13 cellular contexts compared by ENCODE assay signal in the genomic region with DNA sequence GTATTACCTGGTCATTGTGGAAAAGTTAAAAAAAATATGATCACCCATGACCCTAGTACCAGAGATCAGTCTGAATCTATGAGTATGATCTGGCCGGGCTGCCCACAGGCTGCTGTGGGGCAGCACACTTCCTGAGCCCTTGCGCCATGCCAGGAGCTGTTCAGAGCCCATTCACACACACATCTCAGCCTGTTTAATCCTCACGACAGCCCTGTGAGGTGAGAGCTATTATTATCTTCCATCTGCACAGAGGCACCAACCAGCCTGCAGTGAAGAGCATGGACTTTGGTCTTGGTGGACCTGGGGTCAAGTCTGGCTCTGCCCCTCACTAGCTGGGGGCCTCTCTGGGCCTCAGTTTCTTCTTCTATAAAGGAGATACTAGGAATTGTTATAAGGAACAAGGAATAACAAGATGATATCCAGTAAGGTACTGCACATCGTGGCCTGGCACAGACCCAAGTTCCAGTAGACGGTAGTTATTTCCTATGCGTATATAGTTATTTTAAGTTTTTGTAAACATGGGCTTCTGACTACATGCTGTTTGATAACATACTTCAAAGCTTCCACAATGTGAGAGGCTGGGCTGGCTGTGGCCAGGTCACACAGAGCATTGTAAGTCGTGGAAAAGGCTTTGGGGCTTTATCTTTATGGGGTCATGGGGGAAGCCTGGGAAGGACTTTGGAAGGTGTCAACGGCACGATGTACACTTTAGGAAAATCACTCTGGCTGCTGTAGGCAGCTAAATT. TPM values are rescaled to one million over a fixed set of nuclear protein-coding genes. Genes with fewer than 3 reads are reported as not detected.
DNase-seq lines count a peak whose midpoint lies in the region; ATAC-seq, FAIRE-seq and TF ChIP-seq lines count a peak whose summit lies in the region.
"Had no signal": no experiment of that assay in that cellular context is flagged by ENCODE, and none has a peak within 500 bp of the region (broad histone marks: within the 10 kb centered on the region; RNA-seq: fewer than 3 reads in every experiment).

No MANE protein-coding gene starts in this region.

- H3K27me3 ChIP-seq in H1 (replicated peaks in 1 of 4; ENCODE audit: control insufficient read depth in 3 of 4, extremely low read depth in 1 of 4, insufficient read depth in 3 of 4, low read length in 3 of 4) = peaks cover 13 to 21% (median 15%) of the 10 kb centered on the region in 4 experiments
- peaks cover 4 to 19% (median 16%) of the 10 kb centered on the region in 3 donors for H3K27me3 ChIP-seq in skeletal muscle tissue (ENCODE audit: control insufficient read depth in 3 of 3, insufficient read depth in 3 of 3, low read length in 3 of 3)

- no peak overlapping the region for H3K23ac ChIP-seq in H1 (ENCODE audit: insufficient read length)

- H3K18ac ChIP-seq in H1 (ENCODE audit: extremely low read depth, low read length) = no peak overlapping the region

- no peak overlapping the region for H4K5ac ChIP-seq in H1 (ENCODE audit: insufficient read length, low read depth, low read length)

- no peak overlapping the region for H3K27ac Mint-ChIP-seq in activated CD4-positive, alpha-beta memory T cell treated with anti-CD3 and anti-CD28 coated beads for 36 hours
- H3K27ac Mint-ChIP-seq: activated CD4-positive, alpha-beta T cell treated with anti-CD3 and anti-CD28 coated beads for 36 hours had no signal

- no peak for TF ChIP-seq RAD21 in H1 (IDR thresholded peaks at IDR 0.05 in 1 of 2, conservative IDR thresholded peaks at IDR 0.05 in 1 of 2; ENCODE audit: low read depth in 2 of 2, low read length in 2 of 2)

- H3K23me2 ChIP-seq in H1 (ENCODE audit: low read depth, low read length) = peaks cover 16% of the 10 kb centered on the region; the same call in 1 of the 2 replicates

- H2AK5ac ChIP-seq in H1 (ENCODE audit: low read depth, low read length) = no peak overlapping the region

- CTCF ChIA-PET in H1 (lab: Charles Lee; ENCODE audit: partially characterized antibody) = interaction anchor here (0.7 to 21.2 kb wide), 15 partner anchors 8 to 284 kb away, joined by 3 to 339 read pairs (median 6); no protein-coding TSS in a partner anchor
- CTCF ChIA-PET in activated CD4-positive, alpha-beta memory T cell treated with anti-CD3 and anti-CD28 coated beads for 36 hours (lab: Charles Lee) = interaction anchor here (0.8 to 10.9 kb wide), 3 partner anchors 11 to 152 kb away, joined by 3 to 196 read pairs (median 3); no protein-coding TSS in a partner anchor

- H3K9ac ChIP-seq in H1 (replicated peaks in 1 of 4; ENCODE audit: extremely low read depth in 1 of 4, low read depth in 3 of 4, low read length in 3 of 4) = no peak overlapping the region
- peak overlapping the region; percentile 7 to 79 (median 78) for H3K9ac ChIP-seq in skeletal muscle tissue (ENCODE audit: low read depth in 1 of 3, low read length in 3 of 3)

- H2BK20ac ChIP-seq in H1 (ENCODE audit: low read length) = no peak overlapping the region

- no peak overlapping the region for H3K56ac ChIP-seq in H1 (replicated peaks; ENCODE audit: insufficient read length, low read depth, low read length)

- H3K4me1 ChIP-seq in H1 (replicated peaks in 1 of 4; ENCODE audit: control insufficient read depth in 3 of 4, insufficient read depth in 4 of 4, low read length in 3 of 4) (peaks cover 0 to 17% (median 5%) of the 10 kb centered on the region in 4 experiments; a peak in 5 of 7 replicates), skeletal muscle tissue (ENCODE audit: control insufficient read depth in 3 of 3, insufficient read depth in 3 of 3, low read length in 3 of 3) (peaks cover 29 to 53% (median 42%) of the 10 kb centered on the region in 3 donors)

- no peak for TF ChIP-seq EP300 in H1 (IDR thresholded peaks at IDR 0.05; ENCODE audit: borderline replicate concordance in 1 of 2, low read depth in 2 of 2, low read length in 2 of 2)

- H4K91ac ChIP-seq in H1 (replicated peaks; ENCODE audit: insufficient read length, low read length) = peak overlapping the region; percentile 65

- no peaks in the 10 kb centered on the region for H3K79me1 ChIP-seq in H1 (ENCODE audit: low read depth, low read length)

- no peak for FAIRE-seq in H1 (lab: Jason Lieb, UNC)
- FAIRE-seq: small intestine had no signal

- H3K4me3 ChIP-seq in H1 (ENCODE audit: extremely low read depth in 1 of 4, insufficient read depth in 2 of 4, low read depth in 3 of 4, low read length in 4 of 4) (no peak overlapping the region), skeletal muscle tissue (ENCODE audit: low read length in 3 of 3) (no peak overlapping the region)

- ATAC-seq in HG03469 (IDR thresholded peaks at IDR 0.05; ENCODE audit: unreplicated experiment) = no peak
- ATAC-seq: activated CD4-positive, alpha-beta T cell treated with anti-CD3 and anti-CD28 coated beads for 36 hours had no signal

- no peak overlapping the region for H4K8ac ChIP-seq in H1 (ENCODE audit: extremely low read depth, insufficient read depth, low read length)

- peaks cover 10% of the 10 kb centered on the region for H3K4me1 Mint-ChIP-seq in activated CD4-positive, alpha-beta memory T cell treated with anti-CD3 and anti-CD28 coated beads for 36 hours (ENCODE audit: low read depth)

- peak overlapping the region; percentile 14 for H3K4ac ChIP-seq in H1 (replicated peaks; ENCODE audit: insufficient read length, low read depth, low read length)

- H3K9me3 Mint-ChIP-seq in activated CD4-positive, alpha-beta memory T cell treated with anti-CD3 and anti-CD28 coated beads for 36 hours = no peaks in the 10 kb centered on the region

- H2BK5ac ChIP-seq in H1 (ENCODE audit: low read depth, low read length) = no peak overlapping the region

- peaks cover 0 to 2% of the 10 kb centered on the region in 2 experiments for H4K20me1 ChIP-seq in H1 (replicated peaks in 1 of 2; ENCODE audit: control insufficient read depth in 1 of 2, insufficient read depth in 2 of 2, low read length in 2 of 2)

- WGBS in H1 (ENCODE audit: extremely low coverage in 1 of 2, insufficient coverage in 1 of 2, insufficient read length in 1 of 2, insufficient replicate concordance in 2 of 2, low coverage in 1 of 2, low lambda C conversion rate in 2 of 2, missing lambda C conversion rate in 1 of 2), 2 experiments = 95% methylated on average over 9 of the region's 9 CpGs; no CpG with 5 or more reads in 1 of the 2 experiments

- DNase-seq in SKM-1 (lab: John Stamatoyannopoulos, UW; ENCODE audit: unreplicated experiment) = peak; percentile 31
- DNase-seq in SKM-1 treated with dmso at 0.1 percent for 144 hours (lab: John Stamatoyannopoulos, UW; ENCODE audit: unreplicated experiment) = no peak
- peak; percentile 91 for DNase-seq in NCI-H2227 treated with DMSO at 0.1 percent for 48 hours (lab: John Stamatoyannopoulos, UW)
- DNase-seq in H1 (ENCODE audit: low read depth in 1 of 2, low spot score in 2 of 2) = no peak
- no peak for DNase-seq in activated CD4-positive, alpha-beta memory T cell treated with anti-CD3 and anti-CD28 coated beads for 36 hours
- no peak for DNase-seq in NCI-H1930 (lab: John Stamatoyannopoulos, UW)
- DNase-seq: activated CD4-positive, alpha-beta T cell treated with anti-CD3 and anti-CD28 coated beads for 36 hours; cortex of kidney; NCI-H2029; small intestine; stimulated activated CD8-positive, alpha-beta memory T cell treated with anti-CD3 and anti-CD28 coated beads, Interleukin-4, amount 100 ng/mL, for 48 hours had no signal

- no peak overlapping the region for H3K14ac ChIP-seq in H1 (ENCODE audit: insufficient read length)

- H2BK15ac ChIP-seq in H1 (ENCODE audit: low read length) = peak overlapping the region; percentile 16; the same call in 1 of the 2 replicates

- no peaks in the 10 kb centered on the region for H3K36me3 Mint-ChIP-seq in activated CD4-positive, alpha-beta memory T cell treated with anti-CD3 and anti-CD28 coated beads for 36 hours

- H3K36me3 ChIP-seq in H1 (ENCODE audit: control insufficient read depth in 2 of 4, insufficient read depth in 4 of 4, low read length in 3 of 4) (no peaks in the 10 kb centered on the region), skeletal muscle tissue (ENCODE audit: control insufficient read depth in 3 of 3, insufficient read depth in 3 of 3, low read length in 3 of 3) (peaks cover 0 to 3% (median 0%) of the 10 kb centered on the region in 3 donors)

- TF ChIP-seq POLR2A in H1 (IDR thresholded peaks at IDR 0.05; ENCODE audit: control extremely low read depth in 1 of 2, low read depth in 2 of 2, low read length in 2 of 2) = no peak

- H3K4me2 ChIP-seq in H1 (ENCODE audit: insufficient read depth in 1 of 2, low read depth in 2 of 2, low read length in 2 of 2) = no peak overlapping the region

- POLR2A ChIA-PET in H1 (lab: Charles Lee; ENCODE audit: partially characterized antibody) = no interaction called here
- POLR2A ChIA-PET in activated CD4-positive, alpha-beta memory T cell treated with anti-CD3 and anti-CD28 coated beads for 36 hours (lab: Charles Lee) = interaction anchor here (0.5 kb wide), 1 partner anchor 362 kb away, joined by 3 read pairs; no protein-coding TSS in a partner anchor

- H3K79me2 ChIP-seq in H1 (ENCODE audit: control insufficient read depth in 1 of 2, insufficient read depth in 2 of 2, low read length in 2 of 2) = no peaks in the 10 kb centered on the region

- H3K9me3 ChIP-seq in H1 (ENCODE audit: insufficient read depth in 2 of 2, low read depth in 1 of 2, low read length in 1 of 2) = no peaks in the 10 kb centered on the region
- no peaks in the 10 kb centered on the region for H3K9me3 ChIP-seq in skeletal muscle tissue (ENCODE audit: control insufficient read depth in 3 of 3, low read length in 3 of 3)

- TF ChIP-seq CTCF in H1 (IDR thresholded peaks at IDR 0.05; ENCODE audit: control extremely low read depth in 1 of 3, insufficient read depth in 1 of 3, low read depth in 1 of 3, low read length in 3 of 3) = no peak

- peaks cover 32% of the 10 kb centered on the region for H3K27me3 Mint-ChIP-seq in activated CD4-positive, alpha-beta memory T cell treated with anti-CD3 and anti-CD28 coated beads for 36 hours

- H3K27ac ChIP-seq in H1 (ENCODE audit: low read depth, low read length) (no peak overlapping the region), skeletal muscle tissue (ENCODE audit: low read depth, low read length) (peak overlapping the region; percentile 97)

- no peak overlapping the region for H2AFZ ChIP-seq in H1 (ENCODE audit: low read length)

- intact Hi-C loops in activated CD4-positive, alpha-beta memory T cell treated with anti-CD3 and anti-CD28 coated beads for 36 hours (cut with micrococcal nuclease) = no loop called here

- H2BK120ac ChIP-seq in H1 (replicated peaks; ENCODE audit: low read depth, low read length) = no peak overlapping the region

- no peak overlapping the region for H2BK12ac ChIP-seq in H1 (ENCODE audit: low read depth, low read length)

- no peak overlapping the region for H3K4me3 Mint-ChIP-seq in activated CD4-positive, alpha-beta memory T cell treated with anti-CD3 and anti-CD28 coated beads for 36 hours
- H3K4me3 Mint-ChIP-seq: activated CD4-positive, alpha-beta T cell treated with anti-CD3 and anti-CD28 coated beads for 36 hours had no signal

RNA-seq across cellular contexts. Expression of gene PADI2, which starts 3.4 kb away (rescaled TPM):
- 5.8 and 7.5 TPM in 2 replicates for total RNA-seq in H1 (2021; fragmentation: NEBNext Ultra II Directional; extraction: Animal tissue kit (Norgen Biotek cat#: 25700))
- 1.6 and 2.5 TPM in 2 replicates for polyA plus RNA-seq in H1 (2011; rRNA removed)
- 1.8 TPM for polyA plus RNA-seq in H1 (2011; cell fraction: cytosol; rRNA removed)
- 4.4 TPM for polyA plus RNA-seq in H1 (2011; cell fraction: nucleus; rRNA removed)
- 2.3 to 3.3 TPM (median 2.8 TPM) in 4 replicates for polyA plus RNA-seq in H1 (2012, experiment 1 of 2)
- polyA plus RNA-seq in H1 (2012, experiment 2 of 2) = 2.3 TPM
- 4.0 TPM for polyA plus RNA-seq in H1 (2013, experiment 1 of 2)
- polyA plus RNA-seq in H1 (2013, experiment 2 of 2) = 4.2 TPM
- 2.2 and 3.9 TPM in 2 replicates for polyA minus RNA-seq in H1 (2011; rRNA and poly(A)+ RNA removed)
- polyA minus RNA-seq in H1 (2011; cell fraction: cytosol; rRNA and poly(A)+ RNA removed) = 2.1 TPM
- 2.8 TPM for polyA minus RNA-seq in H1 (2011; cell fraction: nucleus; rRNA and poly(A)+ RNA removed)
- 33.9 TPM for total RNA-seq in skeletal muscle tissue
- total RNA-seq in activated CD4-positive, alpha-beta memory T cell treated with anti-CD3 and anti-CD28 coated beads for 36 hours = not detected

Comparison
In these comparisons a context has a peak if more than half of its experiments do, and no peak if none do; other contexts are left out.
1. DNase-seq: peak in SKM-1 (single experiment) and NCI-H2227 treated with DMSO at 0.1 percent for 48 hours (single experiment); none in SKM-1 treated with dmso at 0.1 percent for 144 hours (single experiment), H1 (0 of 2), activated CD4-positive, alpha-beta memory T cell treated with anti-CD3 and anti-CD28 coated beads for 36 hours (single experiment) and NCI-H1930 (0 of 2).
2. H3K9ac ChIP-seq: peak in skeletal muscle tissue (3 of 3); none in H1 (0 of 4).